7 cellular contexts compared by ENCODE assay signal in genomic region chr7:117517194-117517593, GRCh38. TPM values are rescaled to one million over a fixed set of nuclear protein-coding genes. Genes with fewer than 3 reads are reported as not detected.
"Had no signal": no experiment of that assay in that cellular context is flagged by ENCODE, and none has a peak within 500 bp of the region (broad histone marks: within the 10 kb centered on the region; RNA-seq: fewer than 3 reads in every experiment).

No MANE protein-coding gene starts in this region.

RNA-seq across cellular contexts. Expression of gene CFTR, which starts 37.4 kb away (rescaled TPM):
- total RNA-seq: lung microvascular endothelial cell; mononuclear cell; myocyte; naive thymus-derived CD4-positive, alpha-beta T cell had no signal
- polyA plus RNA-seq: immature natural killer cell; keratinocyte; mammary epithelial cell; naive thymus-derived CD4-positive, alpha-beta T cell had no signal
